ENCODE assay signal across 17 cellular contexts in genomic region chr17:9676084-9676483, GRCh38. TPM values are rescaled to one million over a fixed set of nuclear protein-coding genes. Genes with fewer than 3 reads are reported as not detected.
DNase-seq lines count a peak whose midpoint lies in the region; ATAC-seq and TF ChIP-seq lines count a peak whose summit lies in the region.
"Had no signal": no experiment of that assay in that cellular context is flagged by ENCODE, and none has a peak within 500 bp of the region (broad histone marks: within the 10 kb centered on the region; RNA-seq: fewer than 3 reads in every experiment).

No MANE protein-coding gene starts in this region.

- CTCF ChIA-PET in OCI-LY7 (lab: Charles Lee; ENCODE audit: unreplicated experiment) = no interaction called here

- H3K27ac Mint-ChIP-seq in endodermal cell = no peak overlapping the region
- H3K27ac Mint-ChIP-seq in neural crest cell (ENCODE audit: unreplicated experiment) = no peak overlapping the region
- H3K27ac Mint-ChIP-seq in effector memory CD8-positive, alpha-beta T cell = no peak overlapping the region
- H3K27ac Mint-ChIP-seq: CD8-positive, alpha-beta memory T cell; naive B cell had no signal

- BruUV-seq in OCI-LY7 (replicated peaks; lab: Mats Ljungman, UMichigan) = no TSS peak

- H3K9me3 ChIP-seq in OCI-LY7 (ENCODE audit: low read length) (0 out of 2 replicates have a peak, but pooled peaks cover 10% of the 10 kb centered on the region), endodermal cell (ENCODE audit: control insufficient read depth, low read length) (peaks cover 20% of the 10 kb centered on the region)

- no peaks in the 10 kb centered on the region for H3K79me2 ChIP-seq in OCI-LY7 (ENCODE audit: insufficient read depth, low read depth, low read length)

- no peaks in the 10 kb centered on the region for H3K9me2 ChIP-seq in OCI-LY7 (ENCODE audit: insufficient read depth, low read length)

- WGBS in endodermal cell (ENCODE audit: insufficient coverage in 1 of 2, insufficient read length in 1 of 2), 2 experiments = 67 to 83% methylated on average over 3 to 4 of the region's 4 CpGs

- POLR2A ChIA-PET in OCI-LY7 (lab: Charles Lee) = no interaction called here

- H3K27ac ChIP-seq in OCI-LY7 (ENCODE audit: low read depth, low read length, poor library complexity, severe bottlenecking) = no peak overlapping the region
- no peak overlapping the region for H3K27ac ChIP-seq in endodermal cell (ENCODE audit: low read depth, low read length)

- H3K4me1 Mint-ChIP-seq in endodermal cell (peaks cover 5% of the 10 kb centered on the region), neural crest cell (peaks cover 10% of the 10 kb centered on the region)
- no peaks in the 10 kb centered on the region for H3K4me1 Mint-ChIP-seq in effector memory CD8-positive, alpha-beta T cell (ENCODE audit: low read depth in 2 of 2)
- H3K4me1 Mint-ChIP-seq: CD8-positive, alpha-beta memory T cell; naive B cell had no signal

- H3K27me3 ChIP-seq in endodermal cell (ENCODE audit: control insufficient read depth, insufficient read depth, low read length, poor library complexity, severe bottlenecking) = no peaks in the 10 kb centered on the region
- H3K27me3 ChIP-seq: MG63 had no signal

- no peak for ATAC-seq in effector memory CD8-positive, alpha-beta T cell (replicated peaks)
- no peak for ATAC-seq in HG03039 (IDR thresholded peaks at IDR 0.05; ENCODE audit: unreplicated experiment)

- H3K36me3 ChIP-seq in OCI-LY7 (ENCODE audit: insufficient read depth, low read length) (no peaks in the 10 kb centered on the region), endodermal cell (ENCODE audit: control insufficient read depth, insufficient read depth, low read length) (peaks cover 17% of the 10 kb centered on the region)

- H3K9me3 Mint-ChIP-seq in endodermal cell = peaks cover 14% of the 10 kb centered on the region
- peaks cover 8% of the 10 kb centered on the region for H3K9me3 Mint-ChIP-seq in neural crest cell
- no peaks in the 10 kb centered on the region for H3K9me3 Mint-ChIP-seq in effector memory CD8-positive, alpha-beta T cell

- TF ChIP-seq CTCF in OCI-LY7 (conservative IDR thresholded peaks at IDR 0.05; ENCODE audit: low read length) (peak; percentile 40; the same call in 1 of the 2 replicates), endodermal cell (conservative IDR thresholded peaks at IDR 0.05) (peak; percentile 74), neural crest cell (conservative IDR thresholded peaks at IDR 0.05) (peak; percentile 59)

- H3K4me2 ChIP-seq in OCI-LY7 (ENCODE audit: low read length) = no peak overlapping the region

- DNase-seq in DMS114 treated with DMSO at 0.1 percent for 48 hours (lab: John Stamatoyannopoulos, UW; ENCODE audit: unreplicated experiment) (peak; percentile 27), OCI-LY7 (ENCODE audit: low spot score) (no peak), endodermal cell (peak; percentile 56), neural crest cell (ENCODE audit: low read depth, low spot score) (no peak), NOMO-1 treated with dmso at 0.1 percent for 144 hours (lab: John Stamatoyannopoulos, UW; ENCODE audit: unreplicated experiment) (no peak), nucleus accumbens (lab: John Stamatoyannopoulos, UW) (no peak)
- no peak for DNase-seq in effector memory CD8-positive, alpha-beta T cell
- DNase-seq: activated T-cell treated with anti-CD3 and anti-CD28 coated beads, Interleukin-2, amount 50 U/mL, for 4 hours; anterior cingulate cortex; CD8-positive, alpha-beta memory T cell; naive B cell; NCI-H2227 treated with DMSO at 0.1 percent for 48 hours; SHP77; stimulated activated CD4-positive, alpha-beta T cell treated with anti-CD3 and anti-CD28 coated beads, Interleukin-12 subunit alpha, Interleukin-12 subunit beta, amount 100 ng/mL, for 4 hours had no signal

- H2AFZ ChIP-seq in OCI-LY7 (ENCODE audit: low read length) = no peak overlapping the region

- intact Hi-C loops in OCI-LY7 (cut with micrococcal nuclease; ENCODE audit: unreplicated experiment) = no loop called here

- H3K4me1 ChIP-seq in OCI-LY7 (ENCODE audit: insufficient read depth, low read length, poor library complexity, severe bottlenecking) (no peaks in the 10 kb centered on the region), endodermal cell (ENCODE audit: control insufficient read depth, insufficient read depth, low read length) (no peaks in the 10 kb centered on the region)

- H3K4me3 Mint-ChIP-seq in endodermal cell (no peak overlapping the region), neural crest cell (no peak overlapping the region)
- H3K4me3 Mint-ChIP-seq in effector memory CD8-positive, alpha-beta T cell = no peak overlapping the region
- H3K4me3 Mint-ChIP-seq: activated T-cell treated with anti-CD3 and anti-CD28 coated beads, Interleukin-2, amount 50 U/mL, for 4 hours; CD8-positive, alpha-beta memory T cell; naive B cell had no signal

- no peaks in the 10 kb centered on the region for H3K27me3 Mint-ChIP-seq in endodermal cell (ENCODE audit: insufficient read depth)
- H3K27me3 Mint-ChIP-seq in neural crest cell (ENCODE audit: low read depth) = no peaks in the 10 kb centered on the region
- H3K27me3 Mint-ChIP-seq in effector memory CD8-positive, alpha-beta T cell = peaks cover 3 to 20% of the 10 kb centered on the region in 2 donors
- H3K27me3 Mint-ChIP-seq: naive B cell had no signal

- H4K20me1 ChIP-seq in OCI-LY7 (ENCODE audit: insufficient read depth, low read length) = no peaks in the 10 kb centered on the region

- peaks cover 47% of the 10 kb centered on the region for H3K36me3 Mint-ChIP-seq in endodermal cell (ENCODE audit: low read depth)
- peaks cover 9% of the 10 kb centered on the region for H3K36me3 Mint-ChIP-seq in neural crest cell (ENCODE audit: low read depth)
- no peaks in the 10 kb centered on the region for H3K36me3 Mint-ChIP-seq in effector memory CD8-positive, alpha-beta T cell (ENCODE audit: insufficient read depth)
- H3K36me3 Mint-ChIP-seq: naive B cell had no signal

- H3K4me3 ChIP-seq in OCI-LY7 (ENCODE audit: low read depth, low read length, poor library complexity, severe bottlenecking) = no peak overlapping the region
- no peak overlapping the region for H3K4me3 ChIP-seq in endodermal cell (ENCODE audit: low read length)
- H3K4me3 ChIP-seq: MG63 had no signal

- no peak overlapping the region for H3K9ac ChIP-seq in endodermal cell (ENCODE audit: extremely low read depth, low read length, poor library complexity, severe bottlenecking)

RNA-seq across cellular contexts. Expression of gene USP43, which starts 30.8 kb away (rescaled TPM):
- 2.7 and 2.9 TPM in 2 replicates for total RNA-seq in OCI-LY7 (2014; rRNA removed; shearing (Covaris generic))
- 1.2 and 1.3 TPM in 2 replicates for total RNA-seq in OCI-LY7 (2022)
- 10 to 100 TPM in 1 of 2 donors, 1 to 10 TPM in 1; 8.6 to 12.6 TPM for total RNA-seq in endodermal cell
- polyA plus RNA-seq in endodermal cell (2013, experiment 1 of 2) = 1.8 TPM
- polyA plus RNA-seq in endodermal cell (2013, experiment 2 of 2) = 1.9 TPM
- 2.0 and 2.7 TPM in 2 replicates for total RNA-seq in neural crest cell
- total RNA-seq: endothelial cell of umbilical vein had no signal

Comparison
In these comparisons a context has a peak if more than half of its experiments do, and no peak if none do; other contexts are left out.
1. DNase-seq: peak in DMS114 treated with DMSO at 0.1 percent for 48 hours (single experiment) and endodermal cell (single experiment); none in OCI-LY7 (single experiment), neural crest cell (single experiment), effector memory CD8-positive, alpha-beta T cell (0 of 3), NOMO-1 treated with dmso at 0.1 percent for 144 hours (single experiment) and nucleus accumbens (0 of 56).
2. Peak in every context shown above with its lines, with median percentiles within 50 percentile points of each other: CTCF ChIP-seq.